ENCODE assay signal across 13 cellular contexts in the genomic region with DNA sequence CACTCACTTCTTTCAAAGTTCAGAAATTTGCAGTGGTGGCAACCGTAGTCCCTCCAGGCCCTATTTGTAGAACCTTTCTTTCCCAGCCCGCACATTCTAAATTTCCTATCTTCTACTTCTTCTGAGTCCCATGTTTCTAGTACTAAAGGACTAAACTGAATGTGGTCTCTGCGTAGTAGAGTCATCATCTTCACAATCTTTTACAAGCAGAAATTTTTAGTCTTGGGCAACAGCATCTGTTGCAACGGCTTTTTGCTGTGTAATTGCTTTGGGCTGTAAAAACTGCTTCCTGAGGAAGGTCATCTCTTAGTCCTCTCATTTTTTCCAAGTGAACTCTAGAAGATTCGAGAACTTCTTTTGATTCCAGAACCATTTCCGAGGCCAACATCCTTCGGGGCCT. TPM values are rescaled to one million over a fixed set of nuclear protein-coding genes. Genes with fewer than 3 reads are reported as not detected.
A peak's percentile ranks its signal among the peaks of the same experiment; 100 is the strongest.
DNase-seq lines count a peak whose midpoint lies in the region; TF ChIP-seq lines count a peak whose summit lies in the region.
"Had no signal": no experiment of that assay in that cellular context is flagged by ENCODE, and none has a peak within 500 bp of the region (broad histone marks: within the 10 kb centered on the region; RNA-seq: fewer than 3 reads in every experiment).

No MANE protein-coding gene starts in this region.

- H3K27me3 ChIP-seq in GM23248 (replicated peaks; ENCODE audit: insufficient read depth) (no peaks in the 10 kb centered on the region), left ventricle myocardium inferior (ENCODE audit: low read depth) (no peaks in the 10 kb centered on the region), stomach (no peaks in the 10 kb centered on the region), vagina (no peaks in the 10 kb centered on the region), brain microvascular endothelial cell (replicated peaks) (no peaks in the 10 kb centered on the region)
- H3K27me3 ChIP-seq: cardiac muscle cell, esophagus muscularis mucosa, neural progenitor cell had no signal

- TF ChIP-seq POLR2A in stomach (IDR thresholded peaks at IDR 0.05) (no peak), vagina (IDR thresholded peaks at IDR 0.05) (no peak)

- H3K79me2 ChIP-seq in GM23248 (ENCODE audit: insufficient read depth): no peaks in the 10 kb centered on the region

- H3K9me2 ChIP-seq in GM23248 (ENCODE audit: insufficient read depth): no peaks in the 10 kb centered on the region

- no peak for TF ChIP-seq EP300 in stomach (IDR thresholded peaks at IDR 0.05)

- no peak overlapping the region for H3K9ac ChIP-seq in GM23248
- H3K9ac ChIP-seq: neural progenitor cell had no signal

- H3K4me2 ChIP-seq in GM23248 (ENCODE audit: unreplicated experiment): no peak overlapping the region
- H3K4me2 ChIP-seq: neural progenitor cell had no signal

- no peak overlapping the region for H3K27ac ChIP-seq in GM23248
- H3K27ac ChIP-seq in left ventricle myocardium inferior (replicated peaks): peak overlapping the region; percentile 55
- H3K27ac ChIP-seq in stomach: peak overlapping the region in 2 of 5 donors; percentile 59 to 67
- H3K27ac ChIP-seq in vagina: no peak overlapping the region
- H3K27ac ChIP-seq in brain microvascular endothelial cell: no peak overlapping the region
- H3K27ac ChIP-seq: cardiac muscle cell, esophagus muscularis mucosa, neural progenitor cell, SJSA1 had no signal

- no peaks in the 10 kb centered on the region for H4K20me1 ChIP-seq in GM23248 (ENCODE audit: insufficient read depth)

- H3K9me3 ChIP-seq in GM23248 (ENCODE audit: low read depth) (no peaks in the 10 kb centered on the region), left ventricle myocardium inferior (replicated peaks) (no peaks in the 10 kb centered on the region), stomach (no peaks in the 10 kb centered on the region), vagina (no peaks in the 10 kb centered on the region)
- H3K9me3 ChIP-seq: esophagus muscularis mucosa, SJSA1 had no signal

- in situ Hi-C loops in GM23248 (cut with MboI) (no loop called here), brain microvascular endothelial cell (cut with HindIII; ENCODE audit: low pct_ligation_motif_present, low sequenced_read_pairs) (no loop called here)

- H3K36me3 ChIP-seq in GM23248 (ENCODE audit: low read depth) (no peaks in the 10 kb centered on the region), left ventricle myocardium inferior (no peaks in the 10 kb centered on the region), stomach (no peaks in the 10 kb centered on the region), vagina (no peaks in the 10 kb centered on the region), brain microvascular endothelial cell (replicated peaks) (no peaks in the 10 kb centered on the region)
- H3K36me3 ChIP-seq: cardiac muscle cell, esophagus muscularis mucosa, neural progenitor cell, SJSA1 had no signal

- WGBS in GM23248 (ENCODE audit: low coverage in 1 of 2, low lambda C conversion rate in 2 of 2, missing lambda C conversion rate in 2 of 2), 2 experiments: 87 to 92% methylated on average over 7 of the region's 7 CpGs
- 81 to 88% (median 85%) methylated on average over 7 of the region's 7 CpGs for WGBS in stomach, 5 donors

- H3K4me3 ChIP-seq in GM23248 (no peak overlapping the region), left ventricle myocardium inferior (no peak overlapping the region), stomach (no peak overlapping the region), vagina (no peak overlapping the region), brain microvascular endothelial cell (ENCODE audit: low read depth, low read length) (no peak overlapping the region)
- H3K4me3 ChIP-seq: cardiac muscle cell, esophagus muscularis mucosa, neural progenitor cell, SJSA1 had no signal

- H3F3A ChIP-seq in GM23248 (ENCODE audit: insufficient read depth): peaks cover 13% of the 10 kb centered on the region

- intact Hi-C loops in left ventricle myocardium inferior (cut with micrococcal nuclease) (no loop called here), stomach (cut with DNase I; ENCODE audit: low total_unique reads) (no loop called here), vagina (cut with DNase I) (no loop called here)

- peak; percentile 59 for DNase-seq in GM23248
- DNase-seq in SKM-1 (lab: John Stamatoyannopoulos, UW; ENCODE audit: unreplicated experiment): peak; percentile 78
- DNase-seq in left ventricle myocardium inferior: no peak
- DNase-seq in stomach: peak; percentile 29
- no peak for DNase-seq in vagina (ENCODE audit: extremely low spot score in 2 of 2)
- no peak for DNase-seq in cortex of kidney (lab: John Stamatoyannopoulos, UW)
- no peak for DNase-seq in NCI-H187 (lab: John Stamatoyannopoulos, UW)
- no peak for DNase-seq in brain microvascular endothelial cell
- DNase-seq: stimulated activated CD8-positive, alpha-beta memory T cell treated with anti-CD3 and anti-CD28 coated beads, Interleukin-4, amount 100 ng/mL, for 48 hours had no signal

- TF ChIP-seq CTCF in left ventricle myocardium inferior (IDR thresholded peaks at IDR 0.05; ENCODE audit: borderline replicate concordance) (no peak), stomach (IDR thresholded peaks at IDR 0.05) (no peak), vagina (IDR thresholded peaks at IDR 0.05) (no peak), brain microvascular endothelial cell (IDR thresholded peaks at IDR 0.05; ENCODE audit: low read depth, low read length, missing control alignments) (no peak)

- no peak overlapping the region for H2AFZ ChIP-seq in GM23248
- H2AFZ ChIP-seq: neural progenitor cell had no signal

- H3K4me1 ChIP-seq in GM23248 (ENCODE audit: insufficient read depth) (peaks cover 16% of the 10 kb centered on the region), left ventricle myocardium inferior (peaks cover 17% of the 10 kb centered on the region), stomach (peaks cover 10 to 40% (median 20%) of the 10 kb centered on the region in 4 donors), vagina (peaks cover 12% of the 10 kb centered on the region)

RNA-seq across cellular contexts. Expression of a gene that starts 23.9 kb away (rescaled TPM):
- total RNA-seq in GM23248 (2014; rRNA removed; shearing (Covaris generic)): under 0.01 and 0.63 TPM in 2 replicates
- polyA plus RNA-seq in GM23248 (2016; fragmentation: Nextera tagmentation; extraction: Ambion mirVana) (0.23 and 0.24 TPM in 2 replicates), stomach (10 to 100 TPM in 1 of 3 donors, 1 to 10 TPM in 2; 6.5 to 19.2 (median 6.6) TPM)
- total RNA-seq in left ventricle myocardium inferior (1.4 TPM), stomach (10 to 100 TPM in 2 of 5 donors, 1 to 10 TPM in 3; 5.7 to 29.3 (median 7.1) TPM), vagina (67.5 TPM)
- total RNA-seq: SJSA1 had no signal

Comparison
In these comparisons a context has a peak if more than half of its experiments do, and no peak if none do; other contexts are left out.
1. DNase-seq: peak in GM23248 (single experiment), SKM-1 (single experiment) and stomach (single experiment); none in left ventricle myocardium inferior (single experiment), vagina (0 of 2), cortex of kidney (single experiment), NCI-H187 (0 of 2) and brain microvascular endothelial cell (single experiment).